1 cellular context compared by ENCODE assay signal in the genomic region with DNA sequence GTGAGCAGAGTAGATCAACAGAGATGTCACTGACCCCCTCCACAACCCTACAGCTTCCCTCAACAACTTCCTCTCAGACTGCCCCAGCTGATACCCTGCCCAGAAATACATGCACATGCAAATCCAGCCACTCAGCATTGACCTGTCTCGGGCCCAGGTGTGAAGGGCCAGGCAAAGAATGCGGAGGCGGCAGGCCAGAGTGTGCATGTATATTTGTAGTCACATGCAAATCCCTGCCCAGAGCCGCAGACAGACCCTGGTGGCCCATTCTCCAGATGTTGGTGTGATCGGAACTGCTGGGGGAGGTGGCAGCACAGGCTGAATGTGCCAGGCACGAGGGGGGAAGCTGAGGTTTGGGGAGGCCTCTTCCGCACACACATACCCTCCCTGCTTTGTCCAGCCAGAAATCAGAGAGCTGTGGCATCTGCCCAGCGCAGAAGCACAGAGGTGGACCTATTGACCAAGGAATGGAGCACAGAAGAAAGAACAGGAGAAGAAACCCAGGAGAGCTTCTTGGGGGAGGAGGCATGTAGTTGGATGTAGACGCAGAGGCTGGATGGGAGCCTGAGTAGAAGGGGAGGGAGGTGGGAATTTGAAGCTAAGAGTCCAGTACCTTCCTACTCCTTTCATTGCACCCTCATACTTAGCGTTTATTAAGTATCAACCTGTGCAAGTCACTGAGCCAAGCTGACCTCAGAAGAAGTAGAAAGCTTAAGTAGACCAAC.
TF ChIP-seq lines count a peak whose summit lies in the region.

No MANE protein-coding gene starts in this region.

TF ChIP-seq in K562, 482 proteins besides CTCF, POLR2A, EP300 and RAD21:
- TF ChIP-seq FOXJ3 (CRISPR knock-in tag; IDR thresholded peaks at IDR 0.05) (no peak), EGR1 (conservative IDR thresholded peaks at IDR 0.05) (no peak), ZFP36 (IDR thresholded peaks at IDR 0.05; ENCODE audit: low read depth, low read length, partially characterized antibody) (peak; percentile 90), POLR2AphosphoS2 (IDR thresholded peaks at IDR 0.05; ENCODE audit: low read length) (no peak), RBM25 (IDR thresholded peaks at IDR 0.05; ENCODE audit: low read depth, low read length, severe bottlenecking) (peak; percentile 27), ZNF57 (CRISPR knock-in tag; IDR thresholded peaks at IDR 0.05) (no peak), ZNF197 (CRISPR knock-in tag; IDR thresholded peaks at IDR 0.05; ENCODE audit: low read depth) (no peak), FIP1L1 (IDR thresholded peaks at IDR 0.05; ENCODE audit: low read depth, low read length, poor library complexity, severe bottlenecking) (no peak), ZNF589 (CRISPR knock-in tag; IDR thresholded peaks at IDR 0.05; ENCODE audit: low read depth) (no peak), ZBTB7A (IDR thresholded peaks at IDR 0.05; ENCODE audit: borderline replicate concordance, control insufficient read depth, low read depth, low read length) (no peak), SPI1 (IDR thresholded peaks at IDR 0.05; ENCODE audit: borderline replicate concordance, low read depth, low read length) (no peak), POLR3A (IDR thresholded peaks at IDR 0.05; ENCODE audit: borderline replicate concordance, extremely low read depth, insufficient read depth, insufficient read length) (no peak)
TF ChIP-seq in K562: peak in this region for 2.
